ENCODE assay signal across 20 cellular contexts in the genomic region with DNA sequence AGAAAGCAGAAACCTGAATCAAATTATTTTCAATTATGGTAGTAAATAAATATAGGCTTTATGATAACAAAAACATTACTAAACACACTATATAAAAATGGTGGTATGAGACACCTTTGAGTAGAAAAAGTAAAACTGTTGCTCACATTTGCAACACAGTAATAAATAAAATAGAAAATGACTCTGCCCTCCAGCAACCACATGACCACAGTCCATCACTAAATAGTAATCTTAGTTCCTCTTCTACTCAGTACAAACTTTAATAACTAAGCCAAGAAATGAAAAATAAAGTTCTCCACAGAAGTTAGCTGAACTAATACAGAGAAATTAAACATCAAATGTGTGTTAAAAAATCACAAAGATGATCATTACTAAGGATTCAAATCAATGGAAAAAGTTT.
DNase-seq lines count a peak whose midpoint lies in the region; ATAC-seq, FAIRE-seq and TF ChIP-seq lines count a peak whose summit lies in the region.
"Had no signal": no experiment of that assay in that cellular context is flagged by ENCODE, and none has a peak within 500 bp of the region (broad histone marks: within the 10 kb centered on the region; RNA-seq: fewer than 3 reads in every experiment).

No MANE protein-coding gene starts in this region.

- no peak overlapping the region for H3K4me3 Mint-ChIP-seq in WTC11
- H3K4me3 Mint-ChIP-seq: CD8-positive, alpha-beta memory T cell had no signal

- H3K9me3 Mint-ChIP-seq in WTC11 = no peaks in the 10 kb centered on the region

- H3K27me3 ChIP-seq in GM12878 (replicated peaks in 1 of 2; ENCODE audit: control insufficient read depth in 2 of 2, insufficient read depth in 2 of 2, low read length in 1 of 2) = no peaks in the 10 kb centered on the region
- H3K27me3 ChIP-seq: BLaER1 had no signal

- H3K4me2 ChIP-seq in GM12878 (ENCODE audit: control insufficient read depth, insufficient read depth) = no peak overlapping the region
- H3K4me2 ChIP-seq: BLaER1, KMS-11 had no signal

- H3K4me1 ChIP-seq in GM12878 (ENCODE audit: control insufficient read depth, insufficient read depth, low read length) = no peaks in the 10 kb centered on the region
- H3K4me1 ChIP-seq: BLaER1, Caco-2 had no signal

- intact Hi-C loops in GM12878 (cut with micrococcal nuclease; ENCODE audit: unreplicated experiment) = no loop called here

- no peaks in the 10 kb centered on the region for H3K36me3 ChIP-seq in GM12878 (ENCODE audit: control insufficient read depth in 2 of 2, insufficient read depth in 2 of 2, low read length in 1 of 2)

- TF ChIP-seq POLR2A in GM12878 (IDR thresholded peaks at IDR 0.05; ENCODE audit: low read depth, low read length) = no peak

- no peak for TF ChIP-seq CTCF in GM12878 (IDR thresholded peaks at IDR 0.05 in 2 of 3, conservative IDR thresholded peaks at IDR 0.05 in 1 of 3; ENCODE audit: control insufficient read depth in 2 of 3, extremely low read depth in 1 of 3, insufficient read depth in 1 of 3, low read depth in 3 of 3, low read length in 3 of 3)
- TF ChIP-seq CTCF in WTC11 (IDR thresholded peaks at IDR 0.05) = no peak

- POLR2A ChIA-PET in GM12878 (lab: Charles Lee) = no interaction called here
- POLR2A ChIA-PET in WTC11 (lab: Charles Lee) = no interaction called here

- no peak for TF ChIP-seq RAD21 in GM12878 (IDR thresholded peaks at IDR 0.05; ENCODE audit: insufficient read depth, low read depth, low read length)

- no peak overlapping the region for H2AFZ ChIP-seq in GM12878 (ENCODE audit: control insufficient read depth, low read depth, low read length)
- H2AFZ ChIP-seq: GM23248 had no signal

- DNase-seq in GM12878 (ENCODE audit: low read depth, low spot score) (no peak), Kasumi-1 (lab: John Stamatoyannopoulos, UW) (no peak), WTC11 (ENCODE audit: low spot score) (no peak)
- DNase-seq: AML-193; Caco-2; CD8-positive, alpha-beta memory T cell; DND-41; GDM1; GM23248; IMR-90 had no signal

- CTCF ChIA-PET in GM12878 (lab: Yijun Ruan, JAX) = interaction anchor here (0.6 to 6.6 kb wide), 12 partner anchors 10 to 618 kb away, joined by 3 to 117 read pairs (median 4); no protein-coding TSS in a partner anchor
- CTCF ChIA-PET in WTC11 (lab: Charles Lee) = no interaction called here

- no peak overlapping the region for H3K9ac ChIP-seq in GM12878 (ENCODE audit: control insufficient read depth, insufficient read depth, low read length)
- H3K9ac ChIP-seq: BLaER1, GM23248, KMS-11 had no signal

- H3K36me3 Mint-ChIP-seq in WTC11 = peaks cover 37% of the 10 kb centered on the region
- H3K36me3 Mint-ChIP-seq: CD8-positive, alpha-beta memory T cell had no signal

- SMC1A ChIA-PET in GM12878 (lab: Charles Lee; ENCODE audit: uncharacterized antibody, unreplicated experiment) = interaction anchor here (0.7 to 4.5 kb wide), 11 partner anchors 15 to 976 kb away, joined by 3 to 22 read pairs (median 3); no protein-coding TSS in a partner anchor

- no peak overlapping the region for H3K4me3 ChIP-seq in GM12878
- H3K4me3 ChIP-seq: BLaER1, GM23248 had no signal

- no peaks in the 10 kb centered on the region for H4K20me1 ChIP-seq in GM12878 (ENCODE audit: control insufficient read depth, insufficient read depth)
- H4K20me1 ChIP-seq: BLaER1 had no signal

- ATAC-seq in GM18861 (IDR thresholded peaks at IDR 0.05; ENCODE audit: unreplicated experiment) = peak; percentile 69
- peak; percentile 56 for ATAC-seq in GM21423 (IDR thresholded peaks at IDR 0.05; ENCODE audit: unreplicated experiment)
- peak; percentile 54 for ATAC-seq in HG03432 (IDR thresholded peaks at IDR 0.05; ENCODE audit: unreplicated experiment)
- ATAC-seq in GM12878 = peak; percentile 89
- no peak for ATAC-seq in WTC11
- ATAC-seq in HG03139 (IDR thresholded peaks at IDR 0.05; ENCODE audit: unreplicated experiment) = no peak
- ATAC-seq: HCT116 had no signal

- no peaks in the 10 kb centered on the region for H3K4me1 Mint-ChIP-seq in WTC11
- H3K4me1 Mint-ChIP-seq: CD8-positive, alpha-beta memory T cell had no signal

- H3K27me3 Mint-ChIP-seq in WTC11 (ENCODE audit: low read depth) = no peaks in the 10 kb centered on the region
- H3K27me3 Mint-ChIP-seq: CD8-positive, alpha-beta memory T cell had no signal

- no peak overlapping the region for H3K27ac ChIP-seq in GM12878 (ENCODE audit: control insufficient read depth, insufficient read depth)
- H3K27ac ChIP-seq: 22Rv1, BLaER1, GM23248, KMS-11 had no signal

- no peaks in the 10 kb centered on the region for H3K79me2 ChIP-seq in GM12878 (ENCODE audit: control insufficient read depth, insufficient read depth, low read length)

- FAIRE-seq in GM12878 (lab: Jason Lieb, UNC) = no peak
- FAIRE-seq: GM18507, H54 had no signal

- BruUV-seq in GM12878 (replicated peaks; lab: Mats Ljungman, UMichigan) = no TSS peak

- RAD21 ChIA-PET in GM12878 (lab: Charles Lee; ENCODE audit: unreplicated experiment) = interaction anchor here (1.0 to 5.5 kb wide), 5 partner anchors 9 to 198 kb away, joined by 3 to 66 read pairs (median 3); no protein-coding TSS in a partner anchor

- no peak overlapping the region for H3K27ac Mint-ChIP-seq in WTC11
- H3K27ac Mint-ChIP-seq: CD8-positive, alpha-beta memory T cell had no signal

- no peak for TF ChIP-seq EP300 in GM12878 (IDR thresholded peaks at IDR 0.05; ENCODE audit: borderline replicate concordance in 1 of 2, control insufficient read depth in 1 of 2, low read depth in 2 of 2, low read length in 2 of 2)

- in situ Hi-C loops in GM12878 (cut with MboI) = loop anchor here (5.0 kb wide), 2 partner anchors 205 to 285 kb away; a partner anchor contains a TSS

- no peaks in the 10 kb centered on the region for H3K9me3 ChIP-seq in GM12878 (replicated peaks; ENCODE audit: control insufficient read depth, insufficient read depth, low read length)
- H3K9me3 ChIP-seq: BLaER1, Caco-2 had no signal

TF ChIP-seq in GM12878, 131 proteins besides CTCF, POLR2A, EP300 and RAD21:
- TF ChIP-seq TAF1 (IDR thresholded peaks at IDR 0.05; ENCODE audit: borderline replicate concordance, low read depth, low read length) (no peak), RAD51 (IDR thresholded peaks at IDR 0.05) (0 out of 2 replicates have a peak, but pooled peaks have one; percentile 41)

TF ChIP-seq in WTC11, 78 proteins besides CTCF, POLR2A, EP300 and RAD21:
- TF ChIP-seq, protein P1, sequence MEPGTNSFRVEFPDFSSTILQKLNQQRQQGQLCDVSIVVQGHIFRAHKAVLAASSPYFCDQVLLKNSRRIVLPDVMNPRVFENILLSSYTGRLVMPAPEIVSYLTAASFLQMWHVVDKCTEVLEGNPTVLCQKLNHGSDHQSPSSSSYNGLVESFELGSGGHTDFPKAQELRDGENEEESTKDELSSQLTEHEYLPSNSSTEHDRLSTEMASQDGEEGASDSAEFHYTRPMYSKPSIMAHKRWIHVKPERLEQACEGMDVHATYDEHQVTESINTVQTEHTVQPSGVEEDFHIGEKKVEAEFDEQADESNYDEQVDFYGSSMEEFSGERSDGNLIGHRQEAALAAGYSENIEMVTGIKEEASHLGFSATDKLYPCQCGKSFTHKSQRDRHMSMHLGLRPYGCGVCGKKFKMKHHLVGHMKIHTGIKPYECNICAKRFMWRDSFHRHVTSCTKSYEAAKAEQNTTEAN (CRISPR knock-in tag; IDR thresholded peaks at IDR 0.05) = no peak
- TF ChIP-seq, protein P2, sequence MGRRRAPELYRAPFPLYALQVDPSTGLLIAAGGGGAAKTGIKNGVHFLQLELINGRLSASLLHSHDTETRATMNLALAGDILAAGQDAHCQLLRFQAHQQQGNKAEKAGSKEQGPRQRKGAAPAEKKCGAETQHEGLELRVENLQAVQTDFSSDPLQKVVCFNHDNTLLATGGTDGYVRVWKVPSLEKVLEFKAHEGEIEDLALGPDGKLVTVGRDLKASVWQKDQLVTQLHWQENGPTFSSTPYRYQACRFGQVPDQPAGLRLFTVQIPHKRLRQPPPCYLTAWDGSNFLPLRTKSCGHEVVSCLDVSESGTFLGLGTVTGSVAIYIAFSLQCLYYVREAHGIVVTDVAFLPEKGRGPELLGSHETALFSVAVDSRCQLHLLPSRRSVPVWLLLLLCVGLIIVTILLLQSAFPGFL (CRISPR knock-in tag; IDR thresholded peaks at IDR 0.05; ENCODE audit: borderline replicate concordance) = no peak
- TF ChIP-seq GABPB1 (CRISPR knock-in tag; IDR thresholded peaks at IDR 0.05) (no peak), ZNF263 (CRISPR knock-in tag; IDR thresholded peaks at IDR 0.05; ENCODE audit: low read depth) (no peak)

Comparison
In these comparisons a context has a peak if more than half of its experiments do, and no peak if none do; other contexts are left out.
1. ATAC-seq: peak in GM18861 (single experiment), GM21423 (single experiment), HG03432 (single experiment) and GM12878 (single experiment); none in WTC11 (single experiment) and HG03139 (single experiment).